ENCODE assay signal across 21 cellular contexts in genomic region chr14:100523131-100523530, GRCh38.
A peak's percentile ranks its signal among the peaks of the same experiment; 100 is the strongest.
DNase-seq lines count a peak whose midpoint lies in the region; ATAC-seq lines count a peak whose summit lies in the region.
"Had no signal": no experiment of that assay in that cellular context is flagged by ENCODE, and none has a peak within 500 bp of the region (broad histone marks: within the 10 kb centered on the region; RNA-seq: fewer than 3 reads in every experiment).

No MANE protein-coding gene starts in this region.

- ATAC-seq in activated T-cell treated with anti-CD3 and anti-CD28 coated beads, Interleukin-2, amount 50 U/mL, for 72 hours (replicated peaks in 1 of 2), result no peak
- ATAC-seq: A549; effector memory CD8-positive, alpha-beta T cell; naive thymus-derived CD4-positive, alpha-beta T cell had no signal

- DNase-seq in activated T-cell treated with anti-CD3 and anti-CD28 coated beads, Interleukin-2, amount 50 U/mL, for 24 hours, result peak; percentile 2
- DNase-seq in activated T-cell treated with anti-CD3 and anti-CD28 coated beads, Interleukin-2, amount 50 U/mL, for 72 hours, result no peak
- DNase-seq in H4 (ENCODE audit: low spot score) (peak; percentile 1), iPS-NIHi7 (ENCODE audit: extremely low spot score) (peak; percentile 4), posterior vena cava (ENCODE audit: low spot score) (peak; percentile 49), RPMI8226 (no peak), kidney glomerular epithelial cell (lab: John Stamatoyannopoulos, UW) (no peak)
- DNase-seq in activated CD4-positive, alpha-beta T cell treated with anti-CD3 and anti-CD28 coated beads for 4 hours, result no peak
- DNase-seq: caudate nucleus; CD8-positive, alpha-beta memory T cell; effector memory CD8-positive, alpha-beta T cell; EL; MG63; midbrain; NCI-H2029 treated with DMSO at 0.1 percent for 48 hours; NCI-H2227 treated with DMSO at 0.1 percent for 48 hours; NCI-H526; small intestine had no signal

- no peak overlapping the region for H3K4me3 Mint-ChIP-seq in activated T-cell treated with anti-CD3 and anti-CD28 coated beads, Interleukin-2, amount 50 U/mL, for 24 hours
- H3K4me3 Mint-ChIP-seq in activated T-cell treated with anti-CD3 and anti-CD28 coated beads, Interleukin-2, amount 50 U/mL, for 72 hours, result no peak overlapping the region
- H3K4me3 Mint-ChIP-seq: CD8-positive, alpha-beta memory T cell; effector memory CD8-positive, alpha-beta T cell; naive thymus-derived CD4-positive, alpha-beta T cell; stimulated activated naive CD8-positive, alpha-beta T cell treated with anti-CD3 and anti-CD28 coated beads, Interleukin-15, Interleukin-2, amounts not matched to agents 100 ng/mL and 50 ng/mL, for 24 hours had no signal

- H3K4me1 Mint-ChIP-seq in activated T-cell treated with anti-CD3 and anti-CD28 coated beads, Interleukin-2, amount 50 U/mL, for 24 hours (ENCODE audit: low read depth), result no peaks in the 10 kb centered on the region
- H3K4me1 Mint-ChIP-seq in activated T-cell treated with anti-CD3 and anti-CD28 coated beads, Interleukin-2, amount 50 U/mL, for 72 hours (ENCODE audit: low read depth), result no peaks in the 10 kb centered on the region
- H3K4me1 Mint-ChIP-seq: CD8-positive, alpha-beta memory T cell; naive thymus-derived CD4-positive, alpha-beta T cell had no signal

- intact Hi-C loops in posterior vena cava (cut with DNase I), result no loop called here

- no peaks in the 10 kb centered on the region for H3K27me3 Mint-ChIP-seq in activated T-cell treated with anti-CD3 and anti-CD28 coated beads, Interleukin-2, amount 50 U/mL, for 24 hours
- no peaks in the 10 kb centered on the region for H3K27me3 Mint-ChIP-seq in activated T-cell treated with anti-CD3 and anti-CD28 coated beads, Interleukin-2, amount 50 U/mL, for 72 hours (ENCODE audit: low read depth)
- H3K27me3 Mint-ChIP-seq: CD8-positive, alpha-beta memory T cell; effector memory CD8-positive, alpha-beta T cell; stimulated activated naive CD8-positive, alpha-beta T cell treated with anti-CD3 and anti-CD28 coated beads, Interleukin-15, Interleukin-2, amounts not matched to agents 100 ng/mL and 50 ng/mL, for 24 hours had no signal

- peaks cover 4% of the 10 kb centered on the region for H3K36me3 Mint-ChIP-seq in activated T-cell treated with anti-CD3 and anti-CD28 coated beads, Interleukin-2, amount 50 U/mL, for 24 hours (ENCODE audit: low read depth)
- H3K36me3 Mint-ChIP-seq in activated T-cell treated with anti-CD3 and anti-CD28 coated beads, Interleukin-2, amount 50 U/mL, for 72 hours (ENCODE audit: insufficient read depth in 2 of 2), result no peaks in the 10 kb centered on the region

- H3K27ac Mint-ChIP-seq in activated T-cell treated with anti-CD3 and anti-CD28 coated beads, Interleukin-2, amount 50 U/mL, for 24 hours, result no peak overlapping the region
- H3K27ac Mint-ChIP-seq in activated T-cell treated with anti-CD3 and anti-CD28 coated beads, Interleukin-2, amount 50 U/mL, for 72 hours, result no peak overlapping the region
- H3K27ac Mint-ChIP-seq: CD8-positive, alpha-beta memory T cell; effector memory CD8-positive, alpha-beta T cell; naive thymus-derived CD4-positive, alpha-beta T cell; stimulated activated naive CD8-positive, alpha-beta T cell treated with anti-CD3 and anti-CD28 coated beads, Interleukin-15, Interleukin-2, amounts not matched to agents 100 ng/mL and 50 ng/mL, for 24 hours had no signal

- H3K9me3 Mint-ChIP-seq in activated T-cell treated with anti-CD3 and anti-CD28 coated beads, Interleukin-2, amount 50 U/mL, for 24 hours, result no peaks in the 10 kb centered on the region
- H3K9me3 Mint-ChIP-seq in activated T-cell treated with anti-CD3 and anti-CD28 coated beads, Interleukin-2, amount 50 U/mL, for 72 hours, result no peaks in the 10 kb centered on the region
- H3K9me3 Mint-ChIP-seq: CD8-positive, alpha-beta memory T cell; effector memory CD8-positive, alpha-beta T cell; stimulated activated naive CD8-positive, alpha-beta T cell treated with anti-CD3 and anti-CD28 coated beads, Interleukin-15, Interleukin-2, amounts not matched to agents 100 ng/mL and 50 ng/mL, for 24 hours had no signal

Comparison
In these comparisons a context has a peak if more than half of its experiments do, and no peak if none do; other contexts are left out.
1. DNase-seq: peak in activated T-cell treated with anti-CD3 and anti-CD28 coated beads, Interleukin-2, amount 50 U/mL, for 24 hours (single experiment), H4 (single experiment), iPS-NIHi7 (single experiment) and posterior vena cava (single experiment); none in activated T-cell treated with anti-CD3 and anti-CD28 coated beads, Interleukin-2, amount 50 U/mL, for 72 hours (0 of 2), RPMI8226 (single experiment), kidney glomerular epithelial cell (single experiment) and activated CD4-positive, alpha-beta T cell treated with anti-CD3 and anti-CD28 coated beads for 4 hours (0 of 2).